8 cellular contexts compared by ENCODE assay signal in the genomic region with DNA sequence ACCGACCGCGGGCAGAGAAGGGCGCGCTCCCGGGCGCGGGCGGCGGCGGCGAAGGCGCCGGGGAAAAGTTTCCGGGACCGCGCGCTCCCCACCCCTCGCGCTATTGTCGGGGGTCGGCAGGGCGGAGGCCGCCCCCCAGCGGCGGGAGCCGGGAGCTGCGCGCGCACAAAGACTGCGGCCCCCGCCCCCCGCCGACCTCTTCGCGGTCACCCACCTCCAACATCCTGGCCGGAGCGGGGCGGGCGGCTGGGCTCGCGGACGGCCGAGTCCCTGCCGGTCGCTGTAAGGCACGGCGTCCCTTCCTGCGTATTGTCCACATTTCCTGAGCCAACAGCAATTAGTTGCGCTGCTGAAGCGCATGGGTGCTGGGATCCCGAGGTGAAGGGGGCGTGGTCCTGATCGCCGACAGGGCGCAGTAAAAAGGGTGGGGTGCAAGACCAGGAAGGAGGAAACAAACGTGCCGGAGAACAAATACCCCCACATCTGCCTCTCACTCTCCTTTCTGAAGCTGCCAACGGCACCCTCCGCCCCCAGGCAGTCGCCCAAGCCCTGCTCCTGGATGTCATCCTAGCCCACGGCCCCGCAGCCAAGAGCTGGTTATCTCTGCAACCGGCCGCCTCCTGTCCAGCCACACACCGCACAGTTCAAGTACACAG. TPM values are rescaled to one million over a fixed set of nuclear protein-coding genes. Genes with fewer than 3 reads are reported as not detected.
DNase-seq lines count a peak whose midpoint lies in the region; ATAC-seq and TF ChIP-seq lines count a peak whose summit lies in the region.

A gene with protein sequence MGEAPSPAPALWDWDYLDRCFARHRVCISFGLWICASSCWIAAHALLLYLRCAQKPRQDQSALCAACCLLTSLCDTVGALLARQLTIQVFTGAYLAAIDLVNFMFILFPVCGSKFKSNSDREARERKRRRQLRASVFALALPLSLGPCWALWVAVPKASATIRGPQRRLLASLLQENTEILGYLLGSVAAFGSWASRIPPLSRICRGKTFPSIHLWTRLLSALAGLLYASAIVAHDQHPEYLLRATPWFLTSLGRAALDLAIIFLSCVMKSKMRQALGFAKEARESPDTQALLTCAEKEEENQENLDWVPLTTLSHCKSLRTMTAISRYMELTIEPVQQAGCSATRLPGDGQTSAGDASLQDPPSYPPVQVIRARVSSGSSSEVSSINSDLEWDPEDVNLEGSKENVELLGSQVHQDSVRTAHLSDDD (minus strand): TSS at position 71 of the 656 bp plus-strand sequence. CDS start 204 bp downstream, outside the sequence.

- peaks cover 14% of the 10 kb centered on the region for H3K79me2 ChIP-seq in Loucy (ENCODE audit: insufficient read depth, low read length)
- H3K79me2 ChIP-seq in parathyroid adenoma = no peaks in the 10 kb centered on the region

- H3K27ac Mint-ChIP-seq in activated naive CD4-positive, alpha-beta T cell treated with anti-CD3 and anti-CD28 coated beads, Interleukin-2, amount 10 ng/mL, durations not matched to agents 7 days and 5 days = peak within 1 kb of the TSS; percentile 52

- peak in 2 of 4 donors; percentile 26 to 37 for TF ChIP-seq POLR2A in upper lobe of left lung (IDR thresholded peaks at IDR 0.05)

- H3K4me1 Mint-ChIP-seq in activated naive CD4-positive, alpha-beta T cell treated with anti-CD3 and anti-CD28 coated beads, Interleukin-2, amount 10 ng/mL, durations not matched to agents 7 days and 5 days = peaks cover 19% of the 10 kb centered on the region

- H3K4me3 ChIP-seq in HAP-1 (peak within 1 kb of the TSS; percentile 49), Loucy (ENCODE audit: low read length, poor library complexity, severe bottlenecking) (peak within 1 kb of the TSS; percentile 95), SJCRH30 (peak within 1 kb of the TSS; percentile 61), parathyroid adenoma (ENCODE audit: low read depth, low read length) (peak within 1 kb of the TSS; percentile 59), upper lobe of left lung (peak within 1 kb of the TSS; percentile 62 to 84 (median 70))

- H4K20me1 ChIP-seq in Loucy (ENCODE audit: insufficient read depth, low read length, poor library complexity, severe bottlenecking) = no peaks in the 10 kb centered on the region

- in situ Hi-C loops in HAP-1 (cut with MboI; ENCODE audit: low sequenced_read_pairs) = no loop called here

- intact Hi-C loops in head of caudate nucleus (cut with DNase I) = no loop called here

- H3K9me2 ChIP-seq in Loucy (replicated peaks; ENCODE audit: low read depth, low read length) = no peaks in the 10 kb centered on the region

- peak within 1 kb of the TSS; percentile 53 for H3K27ac ChIP-seq in SJCRH30
- peak within 1 kb of the TSS; percentile 50 for H3K27ac ChIP-seq in parathyroid adenoma
- H3K27ac ChIP-seq in upper lobe of left lung = peak within 1 kb of the TSS; percentile 72 to 88 (median 84)

- TF ChIP-seq CTCF in Loucy (conservative IDR thresholded peaks at IDR 0.05; ENCODE audit: low read length) (peak; percentile 65), parathyroid adenoma (IDR thresholded peaks at IDR 0.05) (peak; percentile 49), upper lobe of left lung (IDR thresholded peaks at IDR 0.05) (peak; percentile 51 to 92 (median 90))

- CTCF ChIA-PET in activated naive CD4-positive, alpha-beta T cell treated with anti-CD3 and anti-CD28 coated beads, Interleukin-2, amount 10 ng/mL, durations not matched to agents 7 days and 5 days (lab: Charles Lee) = interaction anchor here (0.8 to 2.1 kb wide), 7 partner anchors 9 to 164 kb away, joined by 3 to 7 read pairs (median 6); partner anchors contain the start of gene LSG1

- no peak for TF ChIP-seq EP300 in upper lobe of left lung (IDR thresholded peaks at IDR 0.05)

- H3F3A ChIP-seq in Loucy (ENCODE audit: low read depth) = no peaks in the 10 kb centered on the region; the same call in 1 of the 2 replicates

- H3K36me3 ChIP-seq in HAP-1 (replicated peaks) = no peaks in the 10 kb centered on the region
- 0 out of 2 replicates have a peak, but pooled peaks cover 3% of the 10 kb centered on the region for H3K36me3 ChIP-seq in Loucy (ENCODE audit: insufficient read depth, low read length)
- peaks cover 5% of the 10 kb centered on the region for H3K36me3 ChIP-seq in SJCRH30
- H3K36me3 ChIP-seq in parathyroid adenoma (ENCODE audit: control insufficient read depth, insufficient read depth, low read length) = no peaks in the 10 kb centered on the region
- H3K36me3 ChIP-seq in upper lobe of left lung = peaks cover 0 to 10% (median 1%) of the 10 kb centered on the region in 4 donors

- H3K4me2 ChIP-seq in Loucy (ENCODE audit: low read depth, low read length, poor library complexity, severe bottlenecking) (peak within 1 kb of the TSS; percentile 82), parathyroid adenoma (ENCODE audit: low read length) (peak within 1 kb of the TSS; percentile 89)

- DNase-seq in GM03348 (ENCODE audit: low spot score) (peak; percentile 98), HAP-1 (ENCODE audit: low spot score in 2 of 2) (peak; percentile 67 to 87), SJCRH30 (peak; percentile 85), head of caudate nucleus (peak in 39 of 42 donors; percentile 13 to 76 (median 54)), upper lobe of left lung (peak; percentile 74 to 95)
- peak; percentile 68 for DNase-seq in activated naive CD4-positive, alpha-beta T cell treated with anti-CD3 and anti-CD28 coated beads, Interleukin-2, amount 10 ng/mL, durations not matched to agents 7 days and 5 days

- H3K36me3 Mint-ChIP-seq in activated naive CD4-positive, alpha-beta T cell treated with anti-CD3 and anti-CD28 coated beads, Interleukin-2, amount 10 ng/mL, durations not matched to agents 7 days and 5 days = peaks cover 3% of the 10 kb centered on the region

- WGBS in upper lobe of left lung, 2 donors = 1% methylated on average over 24 to 28 of the region's 66 CpGs

- H3K4me3 Mint-ChIP-seq in activated naive CD4-positive, alpha-beta T cell treated with anti-CD3 and anti-CD28 coated beads, Interleukin-2, amount 10 ng/mL, durations not matched to agents 7 days and 5 days = peak within 1 kb of the TSS; percentile 82

- H3K4me1 ChIP-seq in HAP-1 (no peaks in the 10 kb centered on the region), Loucy (ENCODE audit: insufficient read depth, low read length, poor library complexity, severe bottlenecking) (peaks cover 5% of the 10 kb centered on the region), SJCRH30 (no peaks in the 10 kb centered on the region), parathyroid adenoma (no peaks in the 10 kb centered on the region), upper lobe of left lung (peaks cover 3 to 23% (median 6%) of the 10 kb centered on the region in 4 donors)

- peak; percentile 92 to 93 for ATAC-seq in upper lobe of left lung (ENCODE audit: low FRiP score in 2 of 2)

- H3K9ac ChIP-seq in Loucy (ENCODE audit: low read depth, low read length, poor library complexity, severe bottlenecking) (peak within 1 kb of the TSS; percentile 91), parathyroid adenoma (no peak within 1 kb of the TSS)

- H3K27me3 ChIP-seq in HAP-1 (ENCODE audit: low read depth) (no peaks in the 10 kb centered on the region), Loucy (ENCODE audit: insufficient read depth, low read length, poor library complexity, severe bottlenecking) (no peaks in the 10 kb centered on the region), SJCRH30 (no peaks in the 10 kb centered on the region), parathyroid adenoma (ENCODE audit: control insufficient read depth, insufficient read depth, low read length) (no peaks in the 10 kb centered on the region), upper lobe of left lung (no peaks in the 10 kb centered on the region)

- H2AFZ ChIP-seq in Loucy (ENCODE audit: low read length) = peak within 1 kb of the TSS; percentile 100
- peak within 1 kb of the TSS; percentile 84 for H2AFZ ChIP-seq in parathyroid adenoma

- H3K27me3 Mint-ChIP-seq in activated naive CD4-positive, alpha-beta T cell treated with anti-CD3 and anti-CD28 coated beads, Interleukin-2, amount 10 ng/mL, durations not matched to agents 7 days and 5 days = peaks cover 15% of the 10 kb centered on the region

- no peaks in the 10 kb centered on the region for H3K9me3 ChIP-seq in HAP-1
- peaks cover 3% of the 10 kb centered on the region; the same call in 1 of the 2 replicates for H3K9me3 ChIP-seq in Loucy (ENCODE audit: insufficient read depth, low read depth, low read length)
- H3K9me3 ChIP-seq in SJCRH30 (replicated peaks) = 0 out of 2 replicates have a peak, but pooled peaks cover 4% of the 10 kb centered on the region
- no peaks in the 10 kb centered on the region for H3K9me3 ChIP-seq in parathyroid adenoma (ENCODE audit: control insufficient read depth, low read length)
- H3K9me3 ChIP-seq in upper lobe of left lung = no peaks in the 10 kb centered on the region

- peaks cover 9% of the 10 kb centered on the region for H3K9me3 Mint-ChIP-seq in activated naive CD4-positive, alpha-beta T cell treated with anti-CD3 and anti-CD28 coated beads, Interleukin-2, amount 10 ng/mL, durations not matched to agents 7 days and 5 days

RNA-seq across cellular contexts. Expression of the gene that starts here (rescaled TPM):
- 8.0 and 9.4 TPM in 2 replicates for total RNA-seq in SJCRH30 (2014; rRNA removed; shearing (Covaris generic))
- 10 to 100 TPM; 12.9 to 39.3 (median 22.1) TPM for total RNA-seq in upper lobe of left lung

Comparison
In these comparisons a context has a peak if more than half of its experiments do, and no peak if none do; other contexts are left out.
1. Peak in every context shown above with its lines: DNase-seq, ATAC-seq, H3K4me3 ChIP-seq and H3K27ac ChIP-seq.